Comparison of ENCODE assay signal across 8 cellular contexts in genomic region chr10:47915849-47916548, GRCh38. TPM values are rescaled to one million over a fixed set of nuclear protein-coding genes. Genes with fewer than 3 reads are reported as not detected.
DNase-seq lines count a peak whose midpoint lies in the region; ATAC-seq and TF ChIP-seq lines count a peak whose summit lies in the region.
"Not testable (repeated sequence)": the region's sequence is repeated elsewhere in the genome, so short reads cannot be mapped to it uniquely, and the experiment has no call there.
"Had no signal": no experiment of that assay in that cellular context is flagged by ENCODE, and none has a peak within 500 bp of the region (broad histone marks: within the 10 kb centered on the region; RNA-seq: fewer than 3 reads in every experiment).

No MANE protein-coding gene starts in this region.

- not testable (repeated sequence) for H3K27me3 ChIP-seq in GM23338 (ENCODE audit: insufficient read depth); PC-9 (ENCODE audit: insufficient read depth, low read depth); lower lobe of right lung (ENCODE audit: low read depth); testis

- ATAC-seq in GM23338 (peak; percentile 90), left cardiac atrium (peak; percentile 60 to 81), lower lobe of right lung (peak; percentile 77 to 88)

- H3F3A ChIP-seq in GM23338 (replicated peaks; ENCODE audit: low read depth); PC-9 (ENCODE audit: insufficient read depth, low read depth): not testable (repeated sequence)

- not testable (repeated sequence) for H3K9me3 ChIP-seq in PC-9 (ENCODE audit: insufficient read depth, low read depth); lower lobe of right lung; testis

- not testable (repeated sequence) for H3K36me3 Mint-ChIP-seq in GM23338 (ENCODE audit: low read depth)

- WGBS in testis, 2 donors = no CpG with 5 or more reads among the region's 4 CpGs

- in situ Hi-C loops in astrocyte of the cerebellum (cut with HindIII; ENCODE audit: low sequenced_read_pairs) = not testable (repeated sequence)

- H3K4me1 ChIP-seq in GM23338 (ENCODE audit: insufficient read depth); PC-9 (replicated peaks; ENCODE audit: insufficient read depth); lower lobe of right lung; testis: not testable (repeated sequence)

- not testable (repeated sequence) for H3K27me3 Mint-ChIP-seq in GM23338 (ENCODE audit: insufficient read depth, low read depth, poor library complexity)

- not testable (repeated sequence) for H4K20me1 ChIP-seq in GM23338 (replicated peaks; ENCODE audit: insufficient read depth); PC-9 (ENCODE audit: insufficient read depth)

- not testable (repeated sequence) for DNase-seq in GM23338 (ENCODE audit: low spot score); astrocyte of the cerebellum (ENCODE audit: low read depth); epithelial cell of proximal tubule (ENCODE audit: low read depth); left cardiac atrium; lower lobe of right lung
- peak in 1 of 2 experiments; percentile 40 for DNase-seq in PC-9
- DNase-seq in testis = peak; percentile 26

- not testable (repeated sequence) for TF ChIP-seq POLR2A in testis (IDR thresholded peaks at IDR 0.05)

- POLR2A ChIA-PET in PC-9 (lab: Charles Lee; ENCODE audit: unreplicated experiment) = not testable (repeated sequence)

- not testable (repeated sequence) for H3K4me2 ChIP-seq in GM23338, PC-9

- not testable (repeated sequence) for H3K4me3 ChIP-seq in GM23338; PC-9; astrocyte of the cerebellum (ENCODE audit: low read depth, low read length); epithelial cell of proximal tubule (ENCODE audit: low read depth, low read length); lower lobe of right lung; testis

- intact Hi-C loops in PC-9 (cut with micrococcal nuclease; ENCODE audit: unreplicated experiment); left cardiac atrium (cut with DNase I); lower lobe of right lung (cut with DNase I); testis (cut with DNase I; ENCODE audit: low total_unique reads): not testable (repeated sequence)

- not testable (repeated sequence) for H3K9me3 Mint-ChIP-seq in GM23338

- H3K4me3 Mint-ChIP-seq in GM23338 = not testable (repeated sequence)

- not testable (repeated sequence) for H3K4me1 Mint-ChIP-seq in GM23338

- TF ChIP-seq CTCF in GM23338 (conservative IDR thresholded peaks at IDR 0.05; ENCODE audit: low read depth in 2 of 2) = peak in 1 of 2 experiments; percentile 17; a peak in 1 of 4 replicates
- peak; percentile 55 for TF ChIP-seq CTCF in PC-9 (conservative IDR thresholded peaks at IDR 0.05)
- TF ChIP-seq CTCF in astrocyte of the cerebellum (IDR thresholded peaks at IDR 0.05; ENCODE audit: low read depth, low read length, missing control alignments) = peak; percentile 17
- peak; percentile 30 for TF ChIP-seq CTCF in epithelial cell of proximal tubule (conservative IDR thresholded peaks at IDR 0.05; ENCODE audit: low read depth, low read length)
- TF ChIP-seq CTCF in lower lobe of right lung (IDR thresholded peaks at IDR 0.05); testis (IDR thresholded peaks at IDR 0.05): not testable (repeated sequence)

- H3K27ac Mint-ChIP-seq in GM23338 = not testable (repeated sequence)

- H3K79me2 ChIP-seq in GM23338 (replicated peaks; ENCODE audit: insufficient read depth); PC-9 (ENCODE audit: low read depth): not testable (repeated sequence)

- not testable (repeated sequence) for H3K27ac ChIP-seq in GM23338 (ENCODE audit: low read depth); PC-9; lower lobe of right lung; testis

- not testable (repeated sequence) for H2AFZ ChIP-seq in GM23338, PC-9

- H3K9me2 ChIP-seq in GM23338 (ENCODE audit: insufficient read depth); PC-9 (ENCODE audit: insufficient read depth): not testable (repeated sequence)

- H3K36me3 ChIP-seq in GM23338 (ENCODE audit: insufficient read depth); PC-9 (ENCODE audit: low read depth); lower lobe of right lung; testis (ENCODE audit: low read depth, missing control alignments): not testable (repeated sequence)

- BruUV-seq in PC-9 (replicated peaks; lab: Mats Ljungman, UMichigan) = not testable (repeated sequence)

- CTCF ChIA-PET in PC-9 (lab: Charles Lee) = not testable (repeated sequence)

RNA-seq across cellular contexts. Expression of gene NPY4R2, which starts 2.5 kb away (rescaled TPM):
- total RNA-seq in GM23338 (2014; rRNA removed; shearing (Covaris generic)) = not detected in 2 replicates
- not detected in 2 replicates for polyA plus RNA-seq in GM23338 (2016; fragmentation: Nextera tagmentation; extraction: Ambion mirVana)
- total RNA-seq in PC-9 (2021) = not detected in 2 replicates
- not detected in 2 replicates for total RNA-seq in epithelial cell of proximal tubule
- total RNA-seq in left cardiac atrium = under 1 TPM in 1 of 2 donors, not detected in 1; 0.74 TPM
- 1.9 TPM for total RNA-seq in lower lobe of right lung
- under 1 TPM; 0.25 to 0.79 TPM for total RNA-seq in testis
- polyA plus RNA-seq in testis (ENCODE audit: insufficient read depth, low read depth, low replicate concordance) = not detected
- polyA plus RNA-seq: CD14-positive monocyte had no signal
